In genomic region chr13:23656637-23657036, GRCh38 we compare ENCODE assay signal across 9 cellular contexts.
DNase-seq lines count a peak whose midpoint lies in the region; ATAC-seq, FAIRE-seq and TF ChIP-seq lines count a peak whose summit lies in the region.
"Had no signal": no experiment of that assay in that cellular context is flagged by ENCODE, and none has a peak within 500 bp of the region (broad histone marks: within the 10 kb centered on the region; RNA-seq: fewer than 3 reads in every experiment).

No MANE protein-coding gene starts in this region.

- H3K27ac Mint-ChIP-seq in WTC11: no peak overlapping the region

- H3K27me3 ChIP-seq in brain microvascular endothelial cell (replicated peaks): no peaks in the 10 kb centered on the region
- H3K27me3 ChIP-seq in pancreas: no peaks in the 10 kb centered on the region

- no peaks in the 10 kb centered on the region for H3K9me3 ChIP-seq in pancreas

- WGBS in pancreas, 2 donors: 34 to 40% methylated on average over 3 of the region's 3 CpGs

- peak; percentile 9 to 77 (median 29) for DNase-seq in NCI-H1417 (lab: John Stamatoyannopoulos, UW)
- peak; percentile 89 for DNase-seq in brain microvascular endothelial cell
- peak in 1 of 6 donors; percentile 39 for DNase-seq in pancreas
- no peak for DNase-seq in omental fat pad (ENCODE audit: low spot score)
- no peak for DNase-seq in NCI-H2107 treated with DMSO at 0.1 percent for 48 hours (lab: John Stamatoyannopoulos, UW; ENCODE audit: unreplicated experiment)
- no peak for DNase-seq in RPMI8226
- DNase-seq in WTC11 (ENCODE audit: low spot score): no peak
- DNase-seq: activated CD8-positive, alpha-beta memory T cell treated with anti-CD3 and anti-CD28 coated beads, Interleukin-2, amount 50 U/mL, for 4 hours had no signal

- no peaks in the 10 kb centered on the region for H3K36me3 ChIP-seq in brain microvascular endothelial cell (replicated peaks)
- H3K36me3 ChIP-seq in pancreas: no peaks in the 10 kb centered on the region

- no peak overlapping the region for H3K4me3 ChIP-seq in brain microvascular endothelial cell (ENCODE audit: low read depth, low read length)
- no peak overlapping the region for H3K4me3 ChIP-seq in pancreas

- peaks cover 1% of the 10 kb centered on the region; the same call in 1 of the 2 replicates for H3K36me3 Mint-ChIP-seq in WTC11

- FAIRE-seq in pancreas (lab: Jason Lieb, UNC): no peak

- H3K27ac ChIP-seq in brain microvascular endothelial cell (peak overlapping the region; percentile 85), pancreas (no peak overlapping the region)

- TF ChIP-seq CTCF in brain microvascular endothelial cell (IDR thresholded peaks at IDR 0.05; ENCODE audit: low read depth, low read length, missing control alignments) (no peak), pancreas (IDR thresholded peaks at IDR 0.05) (no peak), omental fat pad (IDR thresholded peaks at IDR 0.05) (no peak), WTC11 (IDR thresholded peaks at IDR 0.05) (no peak)

- CTCF ChIA-PET in WTC11 (lab: Charles Lee): interaction anchor here (0.8 kb wide), 1 partner anchor 11 kb away, joined by 3 read pairs; no protein-coding TSS in a partner anchor

- in situ Hi-C loops in brain microvascular endothelial cell (cut with HindIII; ENCODE audit: low pct_ligation_motif_present, low sequenced_read_pairs): no loop called here

- intact Hi-C loops in pancreas (cut with DNase I): no loop called here

- H3K4me1 ChIP-seq in pancreas: peaks cover 0 to 15% (median 8%) of the 10 kb centered on the region in 3 donors

- peaks cover 47% of the 10 kb centered on the region for H3K4me1 Mint-ChIP-seq in WTC11

- POLR2A ChIA-PET in WTC11 (lab: Charles Lee): no interaction called here

- H3K27me3 Mint-ChIP-seq in WTC11 (ENCODE audit: low read depth): no peaks in the 10 kb centered on the region

- ATAC-seq in GM18858 (IDR thresholded peaks at IDR 0.05; ENCODE audit: unreplicated experiment) (peak; percentile 75), pancreas (peak in 3 of 4 donors; percentile 74 to 84 (median 78)), omental fat pad (ENCODE audit: low FRiP score) (no peak), WTC11 (no peak)

- no peak overlapping the region for H3K4me3 Mint-ChIP-seq in WTC11

- peaks cover 7% of the 10 kb centered on the region for H3K9me3 Mint-ChIP-seq in WTC11

TF ChIP-seq in WTC11, 78 proteins besides CTCF, POLR2A, EP300 and RAD21:
- TF ChIP-seq FOXP1 (CRISPR knock-in tag; IDR thresholded peaks at IDR 0.05; ENCODE audit: borderline replicate concordance) (no peak), ZSCAN18 (CRISPR knock-in tag; IDR thresholded peaks at IDR 0.05) (no peak), ZNF396 (CRISPR knock-in tag; IDR thresholded peaks at IDR 0.05; ENCODE audit: borderline replicate concordance) (no peak), IRF1 (CRISPR knock-in tag; IDR thresholded peaks at IDR 0.05) (no peak), TEAD4 (CRISPR knock-in tag; IDR thresholded peaks at IDR 0.05) (no peak), E2F5 (CRISPR knock-in tag; IDR thresholded peaks at IDR 0.05) (no peak), RORB (CRISPR knock-in tag; IDR thresholded peaks at IDR 0.05) (no peak), SMAD3 (CRISPR knock-in tag; IDR thresholded peaks at IDR 0.05; ENCODE audit: borderline replicate concordance) (no peak), NR2C2 (CRISPR knock-in tag; IDR thresholded peaks at IDR 0.05) (no peak), TCF7 (CRISPR knock-in tag; IDR thresholded peaks at IDR 0.05; ENCODE audit: low read depth) (no peak), ZMAT4 (CRISPR knock-in tag; IDR thresholded peaks at IDR 0.05) (no peak)
TF ChIP-seq in WTC11: peak in this region for 0.

Comparison
In these comparisons a context has a peak if more than half of its experiments do, and no peak if none do; other contexts are left out.
1. ATAC-seq: peak in GM18858 (single experiment) and pancreas (3 of 4); none in omental fat pad (single experiment) and WTC11 (single experiment).
2. DNase-seq: peak in NCI-H1417 (3 of 3) and brain microvascular endothelial cell (single experiment); none in omental fat pad (single experiment), NCI-H2107 treated with DMSO at 0.1 percent for 48 hours (single experiment), RPMI8226 (single experiment) and WTC11 (single experiment).